Comparison of ENCODE assay signal across 12 cellular contexts in the genomic region with DNA sequence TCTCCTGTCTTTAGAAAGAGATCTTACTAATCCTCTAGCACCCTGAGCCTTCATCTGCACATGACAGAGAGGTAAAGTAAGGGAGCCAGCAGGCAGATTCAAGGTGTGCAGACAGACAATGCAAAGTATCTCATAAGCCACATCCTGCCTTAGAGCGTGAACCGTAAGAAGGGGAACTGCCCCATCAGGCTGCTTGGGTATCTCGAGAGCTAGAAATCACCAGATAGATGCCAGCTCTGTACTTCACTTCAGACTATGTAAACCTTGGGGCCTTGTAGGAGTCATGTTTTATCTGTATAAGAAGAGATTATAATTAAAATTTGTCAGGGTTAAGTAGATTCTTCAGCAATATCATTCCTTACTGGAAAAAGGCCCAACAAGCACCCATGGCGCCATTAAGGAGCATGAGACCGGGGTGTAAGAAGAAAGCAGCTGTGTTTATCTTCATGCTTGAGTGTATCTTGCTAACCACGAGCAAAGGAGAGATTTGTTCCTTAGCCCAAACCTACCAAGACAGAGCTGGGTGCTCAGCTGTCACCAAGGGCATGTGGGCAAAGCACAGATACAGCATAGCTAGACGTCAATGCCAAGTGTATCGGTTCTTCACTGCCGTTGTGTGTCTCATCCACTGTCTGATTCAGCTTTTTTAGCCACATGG. TPM values are rescaled to one million over a fixed set of nuclear protein-coding genes. Genes with fewer than 3 reads are reported as not detected.
DNase-seq lines count a peak whose midpoint lies in the region; ATAC-seq and TF ChIP-seq lines count a peak whose summit lies in the region.
"Had no signal": no experiment of that assay in that cellular context is flagged by ENCODE, and none has a peak within 500 bp of the region (broad histone marks: within the 10 kb centered on the region; RNA-seq: fewer than 3 reads in every experiment).

No MANE protein-coding gene starts in this region.

- no peak overlapping the region for H3K4me3 Mint-ChIP-seq in Caco-2 (ENCODE audit: unreplicated experiment)

- H3K27me3 ChIP-seq in GM06990 (replicated peaks; ENCODE audit: control insufficient read depth, insufficient read depth, low read length) (no peaks in the 10 kb centered on the region), Caco-2 (replicated peaks; ENCODE audit: control insufficient read depth, insufficient read depth, low read length) (no peaks in the 10 kb centered on the region)
- H3K27me3 ChIP-seq: hepatocyte, neutrophil, SJSA1 had no signal

- intact Hi-C loops in Caco-2 (cut with micrococcal nuclease; ENCODE audit: unreplicated experiment), result no loop called here

- H3K4me3 ChIP-seq in GM06990 (replicated peaks; ENCODE audit: low read depth, low read length) (no peak overlapping the region; the same call in none of the 2 replicates), Caco-2 (ENCODE audit: low read depth, low read length) (no peak overlapping the region), coronary artery (no peak overlapping the region)
- H3K4me3 ChIP-seq: hepatocyte, SJSA1 had no signal

- peak; percentile 68 for DNase-seq in GM06990 (ENCODE audit: extremely low read depth, insufficient read length)
- peak; percentile 58 for DNase-seq in NCI-H82 treated with DMSO at 0.1 percent for 48 hours (lab: John Stamatoyannopoulos, UW; ENCODE audit: unreplicated experiment)
- DNase-seq in NK-92 (lab: John Stamatoyannopoulos, UW; ENCODE audit: unreplicated experiment), result no peak
- no peak for DNase-seq in kidney tubule cell (ENCODE audit: low spot score)
- DNase-seq in Caco-2, result no peak
- no peak for DNase-seq in coronary artery (ENCODE audit: low spot score)
- DNase-seq: GOT3 had no signal

- H3K9me3 ChIP-seq in Caco-2, result no peaks in the 10 kb centered on the region
- H3K9me3 ChIP-seq: neutrophil, SJSA1 had no signal

- CTCF ChIA-PET in Caco-2 (lab: Charles Lee), result no interaction called here

- ATAC-seq in GM19372 (IDR thresholded peaks at IDR 0.05; ENCODE audit: low read depth, unreplicated experiment) (peak; percentile 94), HG02885 (IDR thresholded peaks at IDR 0.05; ENCODE audit: poor library complexity, unreplicated experiment) (peak; percentile 98)

- H3K4me1 ChIP-seq in Caco-2, result no peaks in the 10 kb centered on the region
- H3K4me1 ChIP-seq: SJSA1 had no signal

- no peak overlapping the region for H3K27ac ChIP-seq in coronary artery
- H3K27ac ChIP-seq: hepatocyte, neutrophil, SJSA1 had no signal

- no peaks in the 10 kb centered on the region for H3K9me3 Mint-ChIP-seq in Caco-2 (ENCODE audit: unreplicated experiment)

- TF ChIP-seq CTCF in GM06990 (IDR thresholded peaks at IDR 0.05; ENCODE audit: insufficient read depth, low read length, poor library complexity, severe bottlenecking), result no peak
- no peak for TF ChIP-seq CTCF in Caco-2 (IDR thresholded peaks at IDR 0.05; ENCODE audit: insufficient read depth in 1 of 2, low read depth in 1 of 2, low read length in 1 of 2, severe bottlenecking in 1 of 2, unreplicated experiment in 1 of 2)
- no peak for TF ChIP-seq CTCF in coronary artery (IDR thresholded peaks at IDR 0.05)

- H3K27me3 Mint-ChIP-seq in Caco-2 (ENCODE audit: insufficient read depth, unreplicated experiment), result peaks cover 7% of the 10 kb centered on the region

- H3K27ac Mint-ChIP-seq in Caco-2 (ENCODE audit: unreplicated experiment), result no peak overlapping the region

- POLR2A ChIA-PET in Caco-2 (lab: Charles Lee), result no interaction called here

- no peaks in the 10 kb centered on the region for H3K4me1 Mint-ChIP-seq in Caco-2 (ENCODE audit: low read depth, unreplicated experiment)

- H3K36me3 Mint-ChIP-seq in Caco-2 (ENCODE audit: insufficient read depth, unreplicated experiment), result no peaks in the 10 kb centered on the region

- H3K36me3 ChIP-seq in GM06990 (ENCODE audit: control insufficient read depth, insufficient read depth, low read length) (0 out of 2 replicates have a peak, but pooled peaks cover 2% of the 10 kb centered on the region), Caco-2 (ENCODE audit: control insufficient read depth, insufficient read depth, low read length) (no peaks in the 10 kb centered on the region)
- H3K36me3 ChIP-seq: neutrophil, SJSA1 had no signal

- BruUV-seq in Caco-2 (replicated peaks; lab: Mats Ljungman, UMichigan), result no TSS peak

RNA-seq across cellular contexts. Expression of a gene that starts 24.4 kb away (rescaled TPM):
- total RNA-seq in Caco-2 (2022), result not detected in 2 replicates

Comparison
In these comparisons a context has a peak if more than half of its experiments do, and no peak if none do; other contexts are left out.
1. DNase-seq: peak in GM06990 (single experiment) and NCI-H82 treated with DMSO at 0.1 percent for 48 hours (single experiment); none in NK-92 (single experiment), kidney tubule cell (single experiment), Caco-2 (0 of 2) and coronary artery (single experiment).